Comparison of ENCODE assay signal across 8 cellular contexts in genomic region chr6:154675602-154676088, GRCh38. TPM values are rescaled to one million over a fixed set of nuclear protein-coding genes. Genes with fewer than 3 reads are reported as not detected.
DNase-seq lines count a peak whose midpoint lies in the region; ATAC-seq and TF ChIP-seq lines count a peak whose summit lies in the region.

No MANE protein-coding gene starts in this region.

- peak; percentile 81 for DNase-seq in DMS79 (lab: John Stamatoyannopoulos, UW)
- peak; percentile 91 for DNase-seq in HuH-7.5 (ENCODE audit: low spot score)
- DNase-seq in NOMO-1 treated with dmso at 0.1 percent for 144 hours (lab: John Stamatoyannopoulos, UW; ENCODE audit: unreplicated experiment): peak; percentile 80
- DNase-seq in activated CD8-positive, alpha-beta memory T cell treated with anti-CD3 and anti-CD28 coated beads for 4 hours (ENCODE audit: low read depth in 2 of 2): peak; percentile 73 to 76
- DNase-seq in endothelial cell (ENCODE audit: low spot score): peak; percentile 87
- DNase-seq in middle frontal gyrus (ENCODE audit: extremely low spot score, low spot score): peak; percentile 89
- peak; percentile 72 to 77 for DNase-seq in stimulated activated CD8-positive, alpha-beta memory T cell treated with anti-CD3 and anti-CD28 coated beads, Interleukin-4, amount 100 ng/mL, for 4 hours (ENCODE audit: low read depth in 2 of 2, low spot score in 1 of 2)

- no peaks in the 10 kb centered on the region for H3K27me3 Mint-ChIP-seq in endothelial cell (ENCODE audit: unreplicated experiment)

- no peaks in the 10 kb centered on the region for H3K9me3 Mint-ChIP-seq in endothelial cell (ENCODE audit: unreplicated experiment)

- ATAC-seq in GM21619 (IDR thresholded peaks at IDR 0.05; ENCODE audit: unreplicated experiment): peak; percentile 100

- no peaks in the 10 kb centered on the region for H3K4me1 Mint-ChIP-seq in endothelial cell (ENCODE audit: unreplicated experiment)

- H3K36me3 Mint-ChIP-seq in endothelial cell (ENCODE audit: low read depth, unreplicated experiment): no peaks in the 10 kb centered on the region

- TF ChIP-seq CTCF in endothelial cell (IDR thresholded peaks at IDR 0.05; ENCODE audit: unreplicated experiment): peak; percentile 96

- no peak overlapping the region for H3K27ac Mint-ChIP-seq in endothelial cell (ENCODE audit: unreplicated experiment)

- no peak overlapping the region for H3K4me3 Mint-ChIP-seq in endothelial cell (ENCODE audit: unreplicated experiment)

RNA-seq across cellular contexts. Expression of gene SCAF8, which starts 57.6 kb away (rescaled TPM):
- 51.4 TPM for total RNA-seq in endothelial cell (ENCODE audit: unreplicated experiment)

Comparison
In these comparisons a context has a peak if more than half of its experiments do, and no peak if none do; other contexts are left out.
1. Peak in every context shown above with its lines: DNase-seq and ATAC-seq.